In genomic region chrX:120664081-120664480, GRCh38 we compare ENCODE assay signal across 10 cellular contexts. TPM values are rescaled to one million over a fixed set of nuclear protein-coding genes. Genes with fewer than 3 reads are reported as not detected.
A peak's percentile ranks its signal among the peaks of the same experiment; 100 is the strongest.
DNase-seq lines count a peak whose midpoint lies in the region; ATAC-seq and TF ChIP-seq lines count a peak whose summit lies in the region.
"Had no signal": no experiment of that assay in that cellular context is flagged by ENCODE, and none has a peak within 500 bp of the region (broad histone marks: within the 10 kb centered on the region; RNA-seq: fewer than 3 reads in every experiment).

No MANE protein-coding gene starts in this region.

- no peak overlapping the region for H3K4me2 ChIP-seq in SU-DHL-6 (ENCODE audit: low read depth, low read length, poor library complexity, severe bottlenecking)

- intact Hi-C loops in CD4-positive, alpha-beta memory T cell (cut with micrococcal nuclease), result loop anchor here (1.0 kb wide), 1 partner anchor 166 kb away; no protein-coding TSS in a partner anchor
- intact Hi-C loops in colonic mucosa (cut with DNase I), result no loop called here

- H3K4me1 ChIP-seq in CD4-positive, alpha-beta memory T cell (ENCODE audit: insufficient read depth, low read length), result no peaks in the 10 kb centered on the region
- no peaks in the 10 kb centered on the region for H3K4me1 ChIP-seq in colonic mucosa
- H3K4me1 ChIP-seq: SJCRH30 had no signal

- H4K20me1 ChIP-seq in SU-DHL-6 (ENCODE audit: low read depth, low read length), result no peaks in the 10 kb centered on the region

- H3K27me3 Mint-ChIP-seq in CD4-positive, alpha-beta memory T cell, result no peaks in the 10 kb centered on the region

- H2AFZ ChIP-seq in SU-DHL-6 (ENCODE audit: low read depth, low read length, severe bottlenecking), result no peak overlapping the region

- H3K27me3 ChIP-seq in CD4-positive, alpha-beta memory T cell (ENCODE audit: insufficient read depth, low read length), result no peaks in the 10 kb centered on the region
- no peaks in the 10 kb centered on the region for H3K27me3 ChIP-seq in SU-DHL-6 (ENCODE audit: low read length)
- H3K27me3 ChIP-seq in colonic mucosa, result no peaks in the 10 kb centered on the region
- H3K27me3 ChIP-seq: SJCRH30 had no signal

- H3K9me3 Mint-ChIP-seq in CD4-positive, alpha-beta memory T cell, result peaks cover 0 to 2% (median 0%) of the 10 kb centered on the region in 8 donors

- TF ChIP-seq CTCF in SU-DHL-6 (IDR thresholded peaks at IDR 0.05; ENCODE audit: insufficient read depth, low read length, poor library complexity, severe bottlenecking), result peak; percentile 24
- TF ChIP-seq CTCF in colonic mucosa (IDR thresholded peaks at IDR 0.05), result no peak

- H3F3A ChIP-seq in SU-DHL-6 (ENCODE audit: insufficient read depth), result no peaks in the 10 kb centered on the region

- no peak overlapping the region for H3K27ac ChIP-seq in CD4-positive, alpha-beta memory T cell (ENCODE audit: low read depth, low read length)
- H3K27ac ChIP-seq in SU-DHL-6 (ENCODE audit: low read depth, low read length) (no peak overlapping the region), colonic mucosa (no peak overlapping the region)
- H3K27ac ChIP-seq: SJCRH30 had no signal

- POLR2A ChIA-PET in CD4-positive, alpha-beta memory T cell (lab: Charles Lee; ENCODE audit: partially characterized antibody), result interaction anchor here (0.7 kb wide), 1 partner anchor 35 kb away, joined by 3 read pairs; no protein-coding TSS in a partner anchor

- H3K9ac ChIP-seq in SU-DHL-6 (ENCODE audit: low read length) (no peak overlapping the region), colonic mucosa (ENCODE audit: low read depth in 2 of 2, low read length in 2 of 2) (no peak overlapping the region)

- no peaks in the 10 kb centered on the region for H3K36me3 ChIP-seq in CD4-positive, alpha-beta memory T cell (ENCODE audit: insufficient read depth, low read length)
- H3K36me3 ChIP-seq in SU-DHL-6 (ENCODE audit: low read length), result no peaks in the 10 kb centered on the region
- no peaks in the 10 kb centered on the region for H3K36me3 ChIP-seq in colonic mucosa
- H3K36me3 ChIP-seq: SJCRH30 had no signal

- H3K79me2 ChIP-seq in SU-DHL-6 (ENCODE audit: insufficient read depth, low read length), result no peaks in the 10 kb centered on the region

- no peak overlapping the region for H3K27ac Mint-ChIP-seq in CD4-positive, alpha-beta memory T cell

- no peak overlapping the region for H3K4me3 Mint-ChIP-seq in CD4-positive, alpha-beta memory T cell

- no peaks in the 10 kb centered on the region for H3K9me3 ChIP-seq in CD4-positive, alpha-beta memory T cell (ENCODE audit: control insufficient read depth in 1 of 2, low read length in 2 of 2)
- H3K9me3 ChIP-seq in SU-DHL-6 (ENCODE audit: insufficient read depth, low read length) (no peaks in the 10 kb centered on the region), colonic mucosa (no peaks in the 10 kb centered on the region)
- H3K9me3 ChIP-seq: SJCRH30 had no signal

- H3K9me2 ChIP-seq in SU-DHL-6 (replicated peaks; ENCODE audit: insufficient read depth, low read length), result no peaks in the 10 kb centered on the region

- peak in 4 of 5 donors; percentile 13 to 39 (median 20) for DNase-seq in CD4-positive, alpha-beta memory T cell
- DNase-seq in H4 (ENCODE audit: low spot score) (peak; percentile 8), left kidney (ENCODE audit: low read depth, low spot score) (peak; percentile 2), HCEC 1CT (no peak), colonic mucosa (no peak)
- DNase-seq: activated effector memory CD4-positive, alpha-beta T cell treated with Interleukin-2 at 50 U/mL for 16 hours had no signal

- no peak overlapping the region for H3K4me3 ChIP-seq in CD4-positive, alpha-beta memory T cell (ENCODE audit: low read length in 2 of 2)
- H3K4me3 ChIP-seq in SU-DHL-6 (ENCODE audit: insufficient read depth, low read length, poor library complexity, severe bottlenecking) (no peak overlapping the region), colonic mucosa (no peak overlapping the region)
- H3K4me3 ChIP-seq: SJCRH30 had no signal

- CTCF ChIA-PET in CD4-positive, alpha-beta memory T cell (lab: Charles Lee; ENCODE audit: partially characterized antibody), result interaction anchor here (0.9 to 3.5 kb wide), 8 partner anchors 13 to 170 kb away, joined by 3 to 25 read pairs (median 6); no protein-coding TSS in a partner anchor

- H3K4me1 Mint-ChIP-seq in CD4-positive, alpha-beta memory T cell, result peaks cover 0 to 2% (median 0%) of the 10 kb centered on the region in 4 donors

- no peaks in the 10 kb centered on the region for H3K36me3 Mint-ChIP-seq in CD4-positive, alpha-beta memory T cell

- ATAC-seq in HG03432 (IDR thresholded peaks at IDR 0.05; ENCODE audit: unreplicated experiment), result no peak
- ATAC-seq in GM21786 (IDR thresholded peaks at IDR 0.05; ENCODE audit: unreplicated experiment), result no peak

RNA-seq across cellular contexts. Expression of gene C1GALT1C1, which starts 34.2 kb away (rescaled TPM):
- 10 to 100 TPM; 17.0 to 19.6 TPM for total RNA-seq in CD4-positive, alpha-beta memory T cell
- 10 to 100 TPM; 33.2 to 35.1 TPM for polyA plus RNA-seq in CD4-positive, alpha-beta memory T cell
- total RNA-seq in H4 (2014; rRNA removed; shearing (Covaris generic)), result 41.5 and 42.0 TPM in 2 replicates
- total RNA-seq in colonic mucosa, result 10 to 100 TPM; 31.4 to 31.5 TPM

Comparison
In these comparisons a context has a peak if more than half of its experiments do, and no peak if none do; other contexts are left out.
1. DNase-seq: peak in CD4-positive, alpha-beta memory T cell (4 of 5), H4 (single experiment) and left kidney (single experiment); none in HCEC 1CT (single experiment) and colonic mucosa (single experiment).